Comparison of ENCODE assay signal across 12 cellular contexts in the genomic region with DNA sequence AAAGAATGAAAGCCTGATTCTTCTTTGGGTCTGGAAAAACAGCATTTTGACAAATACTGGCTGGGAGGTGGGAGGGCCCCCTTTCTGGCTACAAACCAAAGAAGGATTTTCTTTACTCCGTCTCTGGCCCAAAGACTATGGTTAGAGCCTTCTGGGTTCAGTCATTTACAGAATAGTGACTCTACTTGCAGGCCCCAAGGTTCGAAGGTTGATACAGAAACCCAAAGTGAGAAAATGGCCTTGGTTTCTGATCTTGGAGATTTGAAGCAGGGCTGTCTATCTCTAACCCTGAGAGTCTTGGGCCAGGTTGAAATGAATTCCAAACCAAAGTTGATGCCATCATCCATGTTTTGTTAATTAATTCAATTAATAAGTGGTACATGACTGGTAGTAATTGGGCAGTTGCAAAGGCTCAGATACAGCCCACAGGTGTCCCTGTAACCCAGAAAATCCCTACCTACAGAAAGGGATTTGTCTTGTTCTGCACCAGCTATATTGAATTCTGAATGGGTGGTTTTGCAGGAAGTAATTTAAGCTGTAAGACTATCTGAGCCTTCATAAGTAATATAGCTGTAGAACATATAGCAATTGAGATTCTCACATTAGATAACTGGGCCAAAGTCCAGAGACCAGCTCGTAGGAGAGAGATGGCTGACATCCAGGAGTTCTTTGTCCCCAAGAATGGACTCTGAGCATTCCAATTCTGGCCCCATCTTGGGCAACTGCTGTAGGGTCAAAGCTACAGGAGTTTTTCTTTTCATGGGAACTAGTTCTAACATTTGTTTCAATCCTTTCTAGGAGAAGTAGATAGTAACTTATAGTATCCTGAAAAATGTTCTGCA. TPM values are rescaled to one million over a fixed set of nuclear protein-coding genes. Genes with fewer than 3 reads are reported as not detected.
DNase-seq lines count a peak whose midpoint lies in the region; ATAC-seq and TF ChIP-seq lines count a peak whose summit lies in the region.
"Had no signal": no experiment of that assay in that cellular context is flagged by ENCODE, and none has a peak within 500 bp of the region (broad histone marks: within the 10 kb centered on the region; RNA-seq: fewer than 3 reads in every experiment).

No MANE protein-coding gene starts in this region.

- H3K27ac ChIP-seq in esophagus (ENCODE audit: low read depth in 2 of 2, low read length in 1 of 2): peak overlapping the region; percentile 41 to 49
- H3K27ac ChIP-seq in osteoblast (ENCODE audit: low read depth, low read length): no peak overlapping the region
- H3K27ac ChIP-seq: heart left ventricle had no signal

- H2AFZ ChIP-seq in osteoblast (ENCODE audit: low read length): no peak overlapping the region

- intact Hi-C loops in lower leg skin (cut with DNase I; ENCODE audit: low total_unique reads): no loop called here

- H3K4me1 ChIP-seq in esophagus (ENCODE audit: control insufficient read depth in 2 of 2, insufficient read depth in 2 of 2, low read length in 1 of 2) (no peaks in the 10 kb centered on the region), osteoblast (ENCODE audit: insufficient read depth, low read length) (no peaks in the 10 kb centered on the region)
- H3K4me1 ChIP-seq: heart left ventricle had no signal

- no peak overlapping the region for H3K4me2 ChIP-seq in osteoblast (ENCODE audit: insufficient read depth, low read length)

- H4K20me1 ChIP-seq in osteoblast (ENCODE audit: insufficient read depth, low read length): no peaks in the 10 kb centered on the region

- H3K79me2 ChIP-seq in osteoblast (ENCODE audit: insufficient read depth, low read length): no peaks in the 10 kb centered on the region

- DNase-seq in GM10248 (ENCODE audit: extremely low spot score) (peak; percentile 44), osteoblast (ENCODE audit: insufficient read length, low spot score, missing footprints) (no peak), lower leg skin (ENCODE audit: low spot score in 2 of 2) (no peak)
- DNase-seq in effector CD8-positive, alpha-beta T cell (lab: John Stamatoyannopoulos, UW): no peak
- DNase-seq: activated naive CD4-positive, alpha-beta T cell; DMS79; heart left ventricle; NCI-H510A treated with DMSO at 0.1 percent for 48 hours had no signal

- H3K36me3 ChIP-seq in esophagus (ENCODE audit: control insufficient read depth in 2 of 2, insufficient read depth in 2 of 2, low read length in 1 of 2) (no peaks in the 10 kb centered on the region), osteoblast (ENCODE audit: insufficient read depth, low read length) (no peaks in the 10 kb centered on the region)
- H3K36me3 ChIP-seq: heart left ventricle had no signal

- H3K4me3 ChIP-seq in esophagus (ENCODE audit: low read depth in 1 of 2, low read length in 2 of 2) (no peak overlapping the region), osteoblast (ENCODE audit: insufficient read depth, low read length) (no peak overlapping the region), lower leg skin (ENCODE audit: low read depth, poor library complexity, severe bottlenecking) (no peak overlapping the region)
- H3K4me3 ChIP-seq: heart left ventricle had no signal

- POLR2A ChIA-PET in GM10248 (lab: Yijun Ruan, JAX): no interaction called here

- ATAC-seq in GM19351 (IDR thresholded peaks at IDR 0.05; ENCODE audit: unreplicated experiment) (peak; percentile 75), HG03520 (IDR thresholded peaks at IDR 0.05; ENCODE audit: unreplicated experiment) (peak; percentile 64), HG03280 (IDR thresholded peaks at IDR 0.05; ENCODE audit: unreplicated experiment) (no peak)
- ATAC-seq: heart left ventricle had no signal

- no peak for TF ChIP-seq POLR2A in lower leg skin (IDR thresholded peaks at IDR 0.05)

- 49 to 53% methylated on average over 3 of the region's 3 CpGs for WGBS in esophagus, 2 donors
- WGBS in lower leg skin, 2 donors: 65 to 68% methylated on average over 3 of the region's 3 CpGs

- CTCF ChIA-PET in GM10248 (lab: Yijun Ruan, JAX): interaction anchor here (1.0 kb wide), 1 partner anchor 9 kb away, joined by 3 read pairs; no protein-coding TSS in a partner anchor

- H3K9me3 ChIP-seq in esophagus (ENCODE audit: control insufficient read depth in 2 of 2, insufficient read depth in 1 of 2, low read depth in 1 of 2, low read length in 1 of 2) (no peaks in the 10 kb centered on the region), osteoblast (ENCODE audit: low read depth, low read length) (no peaks in the 10 kb centered on the region)
- H3K9me3 ChIP-seq: heart left ventricle had no signal

- H3K27me3 ChIP-seq in esophagus (ENCODE audit: control insufficient read depth in 1 of 2, insufficient read depth in 2 of 2, low read length in 2 of 2) (no peaks in the 10 kb centered on the region), osteoblast (ENCODE audit: insufficient read depth, low read length) (no peaks in the 10 kb centered on the region)

- TF ChIP-seq CTCF in GM10248 (IDR thresholded peaks at IDR 0.05; ENCODE audit: control extremely low read depth, extremely low read depth, low read depth, missing control alignments): peak; percentile 5
- TF ChIP-seq CTCF in osteoblast (IDR thresholded peaks at IDR 0.05; ENCODE audit: extremely low read depth, low read depth, low read length): no peak
- TF ChIP-seq CTCF in lower leg skin (IDR thresholded peaks at IDR 0.05): no peak

RNA-seq across cellular contexts. Expression of a gene that starts 34.5 kb away (rescaled TPM):
- polyA plus RNA-seq in esophagus: not detected
- 0.36 and 0.59 TPM in 2 replicates for total RNA-seq in osteoblast
- total RNA-seq in lower leg skin: 1 to 10 TPM in 2 of 4 donors, under 1 TPM in 2; 0.27 to 1.9 (median 1.3) TPM
- total RNA-seq: heart left ventricle had no signal
- polyA plus RNA-seq: heart left ventricle had no signal
